Comparison of ENCODE assay signal across 9 cellular contexts in the genomic region with DNA sequence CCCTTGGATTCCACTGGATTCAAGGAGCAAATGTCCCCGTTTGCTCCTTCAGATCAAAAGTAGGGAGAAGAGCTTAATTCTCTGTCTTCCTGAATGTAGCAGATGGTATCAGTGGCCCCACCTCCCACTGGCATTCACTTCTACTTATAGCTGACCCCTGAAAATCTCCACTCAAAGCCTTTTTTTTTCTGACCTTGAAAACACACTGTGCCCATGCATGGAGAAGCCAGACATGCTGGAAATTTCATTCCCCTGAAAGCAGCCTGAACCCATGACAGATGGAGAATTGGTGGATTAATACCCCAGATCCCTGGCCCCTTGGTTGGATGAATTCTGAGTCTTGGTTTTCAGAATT.
"Had no signal": no experiment of that assay in that cellular context is flagged by ENCODE, and none has a peak within 500 bp of the region (broad histone marks: within the 10 kb centered on the region; RNA-seq: fewer than 3 reads in every experiment).

No MANE protein-coding gene starts in this region.

- DNase-seq: activated naive CD4-positive, alpha-beta T cell treated with anti-CD3 and anti-CD28 coated beads, Interleukin-2, amount 50 U/mL, for 16 hours; endodermal cell; erythroblast; naive B cell; right cardiac atrium had no signal

- H3K79me2 ChIP-seq: hepatocyte had no signal

- H3K4me1 Mint-ChIP-seq: endodermal cell had no signal

- H3K4me2 ChIP-seq: hepatocyte had no signal

- H3K4me3 ChIP-seq: hepatocyte had no signal

- H3K27me3 ChIP-seq: brain microvascular endothelial cell, hepatocyte had no signal

- H3K36me3 ChIP-seq: brain microvascular endothelial cell had no signal

- H3K36me3 Mint-ChIP-seq: naive B cell had no signal

- H3K4me3 Mint-ChIP-seq: endodermal cell had no signal

- H3K27ac Mint-ChIP-seq: activated T-helper 2 cell treated with anti-CD3 and anti-CD28 coated beads, Interferon-gamma antibody, Interleukin-2, Interleukin-4, amounts not matched to agents 10 μg/mL and 5 μg/mL and 100 μg/mL, durations not matched to agents 14 hours and 24 hours and 36 hours; endodermal cell; naive B cell; progenitor cell of endocrine pancreas had no signal

- H3K27ac ChIP-seq: hepatocyte had no signal

- H2AFZ ChIP-seq: hepatocyte had no signal
